Comparison of ENCODE assay signal across 9 cellular contexts in genomic region chr17:65181237-65182061, GRCh38. TPM values are rescaled to one million over a fixed set of nuclear protein-coding genes. Genes with fewer than 3 reads are reported as not detected.
DNase-seq lines count a peak whose midpoint lies in the region; ATAC-seq and TF ChIP-seq lines count a peak whose summit lies in the region.
"Had no signal": no experiment of that assay in that cellular context is flagged by ENCODE, and none has a peak within 500 bp of the region (broad histone marks: within the 10 kb centered on the region; RNA-seq: fewer than 3 reads in every experiment).

No MANE protein-coding gene starts in this region.

- no peak overlapping the region for H3K27ac ChIP-seq in thyroid gland
- H3K27ac ChIP-seq: A549 had no signal

- no peaks in the 10 kb centered on the region for H3K36me3 Mint-ChIP-seq in WTC11

- no peak overlapping the region for H3K4me3 Mint-ChIP-seq in WTC11

- no peak for DNase-seq in activated CD4-positive, CD25-positive, alpha-beta regulatory T cell (lab: John Stamatoyannopoulos, UW)
- no peak for DNase-seq in WTC11 (ENCODE audit: low spot score)
- DNase-seq in stimulated activated CD8-positive, alpha-beta memory T cell treated with anti-CD3 and anti-CD28 coated beads, Interleukin-4, amount 100 ng/mL, for 48 hours = peak; percentile 71
- DNase-seq in NCI-H146 treated with DMSO at 0.1 percent for 48 hours (lab: John Stamatoyannopoulos, UW; ENCODE audit: unreplicated experiment) = no peak
- no peak for DNase-seq in thyroid gland
- DNase-seq in NCI-H2171 (lab: John Stamatoyannopoulos, UW) = no peak

- no peak for TF ChIP-seq CTCF in WTC11 (IDR thresholded peaks at IDR 0.05)
- no peak for TF ChIP-seq CTCF in thyroid gland (IDR thresholded peaks at IDR 0.05)

- H3K4me1 Mint-ChIP-seq in WTC11 = peaks cover 42% of the 10 kb centered on the region

- WGBS in thyroid gland, 2 donors = 87 to 90% methylated on average over 9 of the region's 9 CpGs

- no peaks in the 10 kb centered on the region; the same call in 1 of the 2 replicates for H3K27me3 Mint-ChIP-seq in WTC11 (ENCODE audit: low read depth)

- H3K9me3 ChIP-seq in thyroid gland = no peaks in the 10 kb centered on the region
- H3K9me3 ChIP-seq: A549 had no signal

- no peaks in the 10 kb centered on the region for H3K27me3 ChIP-seq in thyroid gland

- POLR2A ChIA-PET in WTC11 (lab: Charles Lee) = no interaction called here

- peak; percentile 86 to 89 for ATAC-seq in activated CD4-positive, CD25-positive, alpha-beta regulatory T cell treated with anti-CD3 and anti-CD28 coated beads, Interleukin-2, amount 50 U/mL, for 24 hours
- ATAC-seq in HG03045 (IDR thresholded peaks at IDR 0.05; ENCODE audit: unreplicated experiment) = peak; percentile 74
- no peak for ATAC-seq in WTC11
- ATAC-seq: A549 had no signal

- H3K4me1 ChIP-seq in thyroid gland = peaks cover 0 to 11% of the 10 kb centered on the region in 2 donors

- no peaks in the 10 kb centered on the region for H3K36me3 ChIP-seq in thyroid gland

- H3K9me3 Mint-ChIP-seq in WTC11 = peaks cover 14% of the 10 kb centered on the region

- H3K4me3 ChIP-seq in thyroid gland (replicated peaks in 1 of 3) = no peak overlapping the region
- H3K4me3 ChIP-seq: A549 had no signal

- CTCF ChIA-PET in WTC11 (lab: Charles Lee) = interaction anchor here (1.2 to 2.4 kb wide), 2 partner anchors 9 to 80 kb away, joined by 3 to 9 read pairs; no protein-coding TSS in a partner anchor

- 0 out of 2 replicates have a peak overlapping the region, but pooled peaks have one; percentile 49 for H3K27ac Mint-ChIP-seq in WTC11

- no peak for TF ChIP-seq POLR2A in thyroid gland (IDR thresholded peaks at IDR 0.05)

- intact Hi-C loops in thyroid gland (cut with DNase I) = no loop called here

TF ChIP-seq in WTC11, 78 proteins besides CTCF, POLR2A, EP300 and RAD21:
- TF ChIP-seq NR3C1 (CRISPR knock-in tag; conservative IDR thresholded peaks at IDR 0.05; ENCODE audit: low read depth) (no peak), NR1H2 (CRISPR knock-in tag; IDR thresholded peaks at IDR 0.05) (no peak), RELA (CRISPR knock-in tag; IDR thresholded peaks at IDR 0.05; ENCODE audit: borderline replicate concordance) (no peak), CREB1 (CRISPR knock-in tag; IDR thresholded peaks at IDR 0.05) (no peak), RORB (CRISPR knock-in tag; IDR thresholded peaks at IDR 0.05) (no peak), CREM (CRISPR knock-in tag; IDR thresholded peaks at IDR 0.05) (no peak), ZNF263 (CRISPR knock-in tag; IDR thresholded peaks at IDR 0.05; ENCODE audit: low read depth) (no peak), IRF2 (CRISPR knock-in tag; IDR thresholded peaks at IDR 0.05; ENCODE audit: borderline replicate concordance, low read depth) (no peak), ZNF416 (CRISPR knock-in tag; IDR thresholded peaks at IDR 0.05) (no peak), FOXP4 (CRISPR knock-in tag; IDR thresholded peaks at IDR 0.05) (no peak), ESRRA (CRISPR knock-in tag; IDR thresholded peaks at IDR 0.05; ENCODE audit: borderline replicate concordance) (no peak), SP1 (CRISPR knock-in tag; conservative IDR thresholded peaks at IDR 0.05) (no peak), ZNF232 (CRISPR knock-in tag; IDR thresholded peaks at IDR 0.05) (no peak), ATF2 (CRISPR knock-in tag; IDR thresholded peaks at IDR 0.05; ENCODE audit: borderline replicate concordance, low read depth) (no peak), JUN (CRISPR knock-in tag; IDR thresholded peaks at IDR 0.05) (no peak), NFATC4 (CRISPR knock-in tag; IDR thresholded peaks at IDR 0.05) (no peak), ETV6 (CRISPR knock-in tag; IDR thresholded peaks at IDR 0.05) (no peak), E2F4 (CRISPR knock-in tag; IDR thresholded peaks at IDR 0.05; ENCODE audit: borderline replicate concordance, low read depth) (no peak), AR (CRISPR knock-in tag; IDR thresholded peaks at IDR 0.05) (no peak), CBFB (CRISPR knock-in tag; IDR thresholded peaks at IDR 0.05; ENCODE audit: low read depth) (no peak)

RNA-seq across cellular contexts. Expression of gene RGS9, which starts 44.3 kb away (rescaled TPM):
- total RNA-seq in WTC11 (2021) (11.3 to 17.8 TPM (median 13.3 TPM) in 3 replicates), thyroid gland (10 to 100 TPM in 1 of 4 donors, 1 to 10 TPM in 3; 6.0 to 15.5 (median 6.7) TPM)
